Comparison of ENCODE assay signal across 21 cellular contexts in genomic region chr5:132024789-132025402, GRCh38. TPM values are rescaled to one million over a fixed set of nuclear protein-coding genes. Genes with fewer than 3 reads are reported as not detected.
A peak's percentile ranks its signal among the peaks of the same experiment; 100 is the strongest.
DNase-seq lines count a peak whose midpoint lies in the region; ATAC-seq and TF ChIP-seq lines count a peak whose summit lies in the region.
"Had no signal": no experiment of that assay in that cellular context is flagged by ENCODE, and none has a peak within 500 bp of the region (broad histone marks: within the 10 kb centered on the region; RNA-seq: fewer than 3 reads in every experiment).

No MANE protein-coding gene starts in this region.

- peaks cover 6% of the 10 kb centered on the region for H3K27me3 Mint-ChIP-seq in CD8-positive, alpha-beta T cell (ENCODE audit: low read depth)

- intact Hi-C loops in esophagus muscularis mucosa (cut with DNase I): no loop called here
- intact Hi-C loops in CD8-positive, alpha-beta T cell (cut with DNase I, micrococcal nuclease): loop anchor here (5.0 kb wide), 1 partner anchor 32 kb away; no protein-coding TSS in a partner anchor

- TF ChIP-seq CTCF in HEK293 (tag by site-specific recombination; IDR thresholded peaks at IDR 0.05): no peak
- TF ChIP-seq CTCF in esophagus muscularis mucosa (IDR thresholded peaks at IDR 0.05): no peak
- TF ChIP-seq CTCF in CD8-positive, alpha-beta T cell (IDR thresholded peaks at IDR 0.05): no peak

- H3K4me1 ChIP-seq in HEK293 (ENCODE audit: control insufficient read depth, insufficient read depth, low read length) (no peaks in the 10 kb centered on the region), esophagus muscularis mucosa (no peaks in the 10 kb centered on the region)
- peaks cover 29% of the 10 kb centered on the region for H3K4me1 ChIP-seq in CD8-positive, alpha-beta T cell (ENCODE audit: insufficient read depth, low read length)
- H3K4me1 ChIP-seq: adrenal gland; BLaER1 treated with 17β-estradiol and CSF1 and Interleukin-3, amounts not matched to agents 10 nM and 100 nM; tibial artery had no signal

- POLR2A ChIA-PET in HEK293 (lab: Yijun Ruan, JAX): no interaction called here
- POLR2A ChIA-PET in CD8-positive, alpha-beta T cell (lab: Charles Lee): interaction anchor here (1.2 kb wide), 1 partner anchor 13 kb away, joined by 3 read pairs; the partner anchor contains the start of gene ACSL6

- no peak overlapping the region for H3K4me3 Mint-ChIP-seq in CD8-positive, alpha-beta T cell
- H3K4me3 Mint-ChIP-seq: central memory CD8-positive, alpha-beta T cell; effector memory CD8-positive, alpha-beta T cell had no signal

- TF ChIP-seq POLR2A in esophagus muscularis mucosa (IDR thresholded peaks at IDR 0.05; ENCODE audit: low read depth): no peak

- no peak for TF ChIP-seq EP300 in esophagus muscularis mucosa (IDR thresholded peaks at IDR 0.05)

- ATAC-seq in CD8-positive, alpha-beta T cell: no peak
- ATAC-seq: effector memory CD8-positive, alpha-beta T cell had no signal

- no peaks in the 10 kb centered on the region for H3K9me3 Mint-ChIP-seq in CD8-positive, alpha-beta T cell
- H3K9me3 Mint-ChIP-seq: activated T-helper 2 cell treated with anti-CD3 and anti-CD28 coated beads, Interferon-gamma antibody, Interleukin-2, Interleukin-4, amounts not matched to agents 10 μg/mL and 5 μg/mL and 100 μg/mL, durations not matched to agents 14 hours and 24 hours and 36 hours; central memory CD8-positive, alpha-beta T cell; effector memory CD8-positive, alpha-beta T cell had no signal

- no peak overlapping the region for H3K27ac ChIP-seq in HEK293 (ENCODE audit: extremely low read depth, low read depth, low read length)
- H3K27ac ChIP-seq in esophagus muscularis mucosa (replicated peaks in 1 of 4): no peak overlapping the region
- no peak overlapping the region for H3K27ac ChIP-seq in CD8-positive, alpha-beta T cell (ENCODE audit: low read depth, low read length)
- H3K27ac ChIP-seq: adrenal gland; BLaER1 treated with 17β-estradiol and CSF1 and Interleukin-3, amounts not matched to agents 10 nM and 100 nM; tibial artery had no signal

- H3K9me3 ChIP-seq in HEK293 (ENCODE audit: control insufficient read depth, insufficient read depth, low read depth, low read length) (no peaks in the 10 kb centered on the region), esophagus muscularis mucosa (no peaks in the 10 kb centered on the region)
- H3K9me3 ChIP-seq in CD8-positive, alpha-beta T cell (ENCODE audit: low read length): no peaks in the 10 kb centered on the region
- H3K9me3 ChIP-seq: adrenal gland; BLaER1 treated with 17β-estradiol and CSF1 and Interleukin-3, amounts not matched to agents 10 nM and 100 nM; tibial artery had no signal

- H3K36me3 ChIP-seq in HEK293 (ENCODE audit: control insufficient read depth in 2 of 2, insufficient read depth in 1 of 2, low read length in 2 of 2) (no peaks in the 10 kb centered on the region), esophagus muscularis mucosa (no peaks in the 10 kb centered on the region)
- no peaks in the 10 kb centered on the region for H3K36me3 ChIP-seq in CD8-positive, alpha-beta T cell (ENCODE audit: insufficient read depth, low read length)
- H3K36me3 ChIP-seq: adrenal gland; BLaER1 treated with 17β-estradiol and CSF1 and Interleukin-3, amounts not matched to agents 10 nM and 100 nM; tibial artery had no signal

- DNase-seq in EH (ENCODE audit: low read depth) (peak; percentile 6), esophagus muscularis mucosa (ENCODE audit: extremely low spot score) (peak; percentile 60), DMS 273 treated with DMSO at 0.1 percent for 48 hours (lab: John Stamatoyannopoulos, UW) (no peak), NCI-H526 (lab: John Stamatoyannopoulos, UW) (no peak)
- DNase-seq in CD8-positive, alpha-beta T cell: no peak
- DNase-seq: activated CD4-positive, alpha-beta T cell treated with anti-CD3 and anti-CD28 coated beads, Interleukin-2, amount 50 U/mL, for 1 hour; adrenal gland; DMS53; effector memory CD8-positive, alpha-beta T cell; Karpas-422; NCI-H345; tibial artery had no signal

- CTCF ChIA-PET in HEK293 (lab: Yijun Ruan, JAX): interaction anchor here (0.8 kb wide), 1 partner anchor 17 kb away, joined by 3 read pairs; no protein-coding TSS in a partner anchor
- CTCF ChIA-PET in CD8-positive, alpha-beta T cell (lab: Charles Lee): interaction anchor here (1.0 to 1.1 kb wide), 2 partner anchors 17 to 435 kb away, joined by 4 read pairs; no protein-coding TSS in a partner anchor

- peaks cover 0 to 11% (median 0%) of the 10 kb centered on the region in 4 donors for H3K27me3 ChIP-seq in esophagus muscularis mucosa
- no peaks in the 10 kb centered on the region for H3K27me3 ChIP-seq in CD8-positive, alpha-beta T cell (ENCODE audit: insufficient read depth, low read length)
- H3K27me3 ChIP-seq: adrenal gland; BLaER1 treated with 17β-estradiol and CSF1 and Interleukin-3, amounts not matched to agents 10 nM and 100 nM had no signal

- no peak overlapping the region for H3K27ac Mint-ChIP-seq in CD8-positive, alpha-beta T cell
- H3K27ac Mint-ChIP-seq: activated T-helper 2 cell treated with anti-CD3 and anti-CD28 coated beads, Interferon-gamma antibody, Interleukin-2, Interleukin-4, amounts not matched to agents 10 μg/mL and 5 μg/mL and 100 μg/mL, durations not matched to agents 14 hours and 24 hours and 36 hours; effector memory CD8-positive, alpha-beta T cell; progenitor cell of endocrine pancreas had no signal

- whole genome bisulfite sequencing in esophagus muscularis mucosa: 68% methylated on average over 8 of the region's 8 CpGs

- peaks cover 16% of the 10 kb centered on the region for H3K4me1 Mint-ChIP-seq in CD8-positive, alpha-beta T cell (ENCODE audit: low read depth)

- no peaks in the 10 kb centered on the region for H3K36me3 Mint-ChIP-seq in CD8-positive, alpha-beta T cell

- H3K4me3 ChIP-seq in HEK293 (ENCODE audit: low read depth, low read length) (no peak overlapping the region), esophagus muscularis mucosa (no peak overlapping the region)
- no peak overlapping the region for H3K4me3 ChIP-seq in CD8-positive, alpha-beta T cell (ENCODE audit: low read depth, low read length)
- H3K4me3 ChIP-seq: adrenal gland; BLaER1 treated with 17β-estradiol and CSF1 and Interleukin-3, amounts not matched to agents 10 nM and 100 nM; smooth muscle cell; tibial artery had no signal

TF ChIP-seq in HEK293, 187 proteins besides CTCF, POLR2A, EP300 and RAD21:
- TF ChIP-seq REST (tag by site-specific recombination; IDR thresholded peaks at IDR 0.05) (peak; percentile 87), ZBTB8A (tag by site-specific recombination; IDR thresholded peaks at IDR 0.05) (no peak)

RNA-seq across cellular contexts. Expression of gene ACSL6, which starts 13.4 kb away (rescaled TPM):
- 1 to 10 TPM; 1.6 to 2.6 (median 1.9) TPM for total RNA-seq in esophagus muscularis mucosa
- 10 to 100 TPM; 14.3 to 14.8 TPM for total RNA-seq in CD8-positive, alpha-beta T cell
- total RNA-seq: smooth muscle cell had no signal

RNA-seq across cellular contexts. Expression of gene IL3, which starts 35.6 kb away (rescaled TPM):
- not detected for total RNA-seq in esophagus muscularis mucosa
- total RNA-seq in CD8-positive, alpha-beta T cell: not detected
- total RNA-seq: adrenal gland, fibroblast of villous mesenchyme, lower leg skin, progenitor cell of endocrine pancreas, SK-MEL-5, smooth muscle cell had no signal

RNA-seq across cellular contexts. Expression of gene CSF2, which starts 48.7 kb away (rescaled TPM):
- total RNA-seq in esophagus muscularis mucosa: not detected
- total RNA-seq in CD8-positive, alpha-beta T cell: under 1 TPM in 1 of 2 experiments, not detected in 1; 0.41 TPM
- total RNA-seq: lower leg skin, progenitor cell of endocrine pancreas, SK-MEL-5, smooth muscle cell had no signal

Comparison
In these comparisons a context has a peak if more than half of its experiments do, and no peak if none do; other contexts are left out.
1. DNase-seq: peak in EH (single experiment) and esophagus muscularis mucosa (single experiment); none in DMS 273 treated with DMSO at 0.1 percent for 48 hours (single experiment), CD8-positive, alpha-beta T cell (0 of 7) and NCI-H526 (0 of 2).
2. RNA of gene ACSL6, which starts 13.4 kb away (total RNA-seq): 14.3 to 14.8 TPM in CD8-positive, alpha-beta T cell; 1.6 to 2.6 TPM in esophagus muscularis mucosa; every median in the first group is over 4 times any median in the second.